In the genomic region with DNA sequence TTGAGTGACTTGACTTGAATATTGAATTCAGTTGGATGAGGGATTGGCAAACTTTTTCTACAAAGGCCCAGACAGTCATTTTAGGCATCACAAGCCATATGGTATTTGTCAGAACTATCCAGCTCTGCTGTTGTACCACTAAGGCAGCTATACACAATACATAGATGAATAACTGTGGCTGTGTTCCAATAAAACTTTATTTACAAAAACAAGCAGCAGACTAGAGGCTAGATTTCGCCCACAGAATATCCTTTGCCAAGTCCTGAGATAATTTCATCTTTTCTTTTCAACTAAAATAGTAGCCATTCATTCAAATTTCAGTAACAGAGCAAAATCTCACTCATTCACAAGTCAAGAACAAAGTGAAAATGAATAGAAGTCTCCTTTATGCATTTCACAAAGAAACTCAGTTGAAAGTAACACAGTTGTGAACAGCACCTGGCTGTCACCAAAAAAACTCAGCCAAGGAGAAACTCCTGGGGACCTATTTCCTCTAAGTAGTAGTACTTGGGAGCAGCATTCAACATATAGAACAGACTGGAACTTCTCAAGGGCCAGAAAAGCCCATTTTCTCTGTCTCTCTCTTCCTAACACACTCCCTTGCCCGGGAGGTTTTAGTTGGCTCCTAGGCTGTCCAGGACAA, we compare ENCODE assay signal across 17 cellular contexts. TPM values are rescaled to one million over a fixed set of nuclear protein-coding genes. Genes with fewer than 3 reads are reported as not detected.
A peak's percentile ranks its signal among the peaks of the same experiment; 100 is the strongest.
DNase-seq lines count a peak whose midpoint lies in the region; ATAC-seq lines count a peak whose summit lies in the region.
"Had no signal": no experiment of that assay in that cellular context is flagged by ENCODE, and none has a peak within 500 bp of the region (broad histone marks: within the 10 kb centered on the region; RNA-seq: fewer than 3 reads in every experiment).

No MANE protein-coding gene starts in this region.

- H3K27ac Mint-ChIP-seq in activated naive CD8-positive, alpha-beta T cell treated with anti-CD3 and anti-CD28 coated beads, Interleukin-2, amount 50 U/mL, for 24 hours: peak overlapping the region; percentile 32
- no peak overlapping the region for H3K27ac Mint-ChIP-seq in activated naive CD8-positive, alpha-beta T cell treated with anti-CD3 and anti-CD28 coated beads for 36 hours
- peak overlapping the region; percentile 70 for H3K27ac Mint-ChIP-seq in stimulated activated naive B cell treated with anti-CD40 and anti-IgM and Interleukin-4, amounts not matched to agents 10 μg/mL and 1 μg/mL and 100 μg/mL, for 72 hours
- H3K27ac Mint-ChIP-seq: activated CD8-positive, alpha-beta T cell treated with anti-CD3 and anti-CD28 coated beads, Interleukin-2, amount 10 ng/mL, durations not matched to agents 7 days and 5 days; T-helper 1 cell treated with Interleukin-12 subunit alpha and Interleukin-12 subunit beta and Interleukin-4 antibody, amounts not matched to agents 30 μg/mL and 1 μg/mL, for 36 hours had no signal

- no peak overlapping the region for H3K4me3 Mint-ChIP-seq in activated naive CD8-positive, alpha-beta T cell treated with anti-CD3 and anti-CD28 coated beads, Interleukin-2, amount 50 U/mL, for 24 hours
- no peak overlapping the region for H3K4me3 Mint-ChIP-seq in activated naive CD8-positive, alpha-beta T cell treated with anti-CD3 and anti-CD28 coated beads for 36 hours
- H3K4me3 Mint-ChIP-seq in stimulated activated naive B cell treated with anti-CD40 and anti-IgM and Interleukin-4, amounts not matched to agents 10 μg/mL and 1 μg/mL and 100 μg/mL, for 72 hours: peak overlapping the region; percentile 16 to 60
- H3K4me3 Mint-ChIP-seq: activated CD8-positive, alpha-beta T cell treated with anti-CD3 and anti-CD28 coated beads, Interleukin-2, amount 10 ng/mL, durations not matched to agents 7 days and 5 days; activated T-cell treated with anti-CD3 and anti-CD28 coated beads, Interleukin-2, amount 50 U/mL, for 4 hours; T-helper 1 cell treated with Interleukin-12 subunit alpha and Interleukin-12 subunit beta and Interleukin-4 antibody, amounts not matched to agents 30 μg/mL and 1 μg/mL, for 36 hours had no signal

- H3K27me3 Mint-ChIP-seq in activated naive CD8-positive, alpha-beta T cell treated with anti-CD3 and anti-CD28 coated beads, Interleukin-2, amount 50 U/mL, for 24 hours: no peaks in the 10 kb centered on the region
- no peaks in the 10 kb centered on the region for H3K27me3 Mint-ChIP-seq in activated naive CD8-positive, alpha-beta T cell treated with anti-CD3 and anti-CD28 coated beads for 36 hours
- H3K27me3 Mint-ChIP-seq in stimulated activated naive B cell treated with anti-CD40 and anti-IgM and Interleukin-4, amounts not matched to agents 10 μg/mL and 1 μg/mL and 100 μg/mL, for 72 hours: no peaks in the 10 kb centered on the region

- peaks cover 6% of the 10 kb centered on the region for H3K36me3 Mint-ChIP-seq in activated naive CD8-positive, alpha-beta T cell treated with anti-CD3 and anti-CD28 coated beads, Interleukin-2, amount 50 U/mL, for 24 hours (ENCODE audit: low read depth)
- H3K36me3 Mint-ChIP-seq in activated naive CD8-positive, alpha-beta T cell treated with anti-CD3 and anti-CD28 coated beads for 36 hours: peaks cover 11% of the 10 kb centered on the region
- H3K36me3 Mint-ChIP-seq in stimulated activated naive B cell treated with anti-CD40 and anti-IgM and Interleukin-4, amounts not matched to agents 10 μg/mL and 1 μg/mL and 100 μg/mL, for 72 hours: peaks cover 15 to 36% of the 10 kb centered on the region in 2 donors

- peaks cover 28% of the 10 kb centered on the region for H3K4me1 Mint-ChIP-seq in activated naive CD8-positive, alpha-beta T cell treated with anti-CD3 and anti-CD28 coated beads, Interleukin-2, amount 50 U/mL, for 24 hours
- H3K4me1 Mint-ChIP-seq in activated naive CD8-positive, alpha-beta T cell treated with anti-CD3 and anti-CD28 coated beads for 36 hours: peaks cover 26% of the 10 kb centered on the region
- H3K4me1 Mint-ChIP-seq in stimulated activated naive B cell treated with anti-CD40 and anti-IgM and Interleukin-4, amounts not matched to agents 10 μg/mL and 1 μg/mL and 100 μg/mL, for 72 hours: peaks cover 38 to 79% of the 10 kb centered on the region in 2 donors

- H3K9me3 Mint-ChIP-seq in activated naive CD8-positive, alpha-beta T cell treated with anti-CD3 and anti-CD28 coated beads, Interleukin-2, amount 50 U/mL, for 24 hours: peaks cover 10% of the 10 kb centered on the region
- peaks cover 12% of the 10 kb centered on the region for H3K9me3 Mint-ChIP-seq in activated naive CD8-positive, alpha-beta T cell treated with anti-CD3 and anti-CD28 coated beads for 36 hours
- peaks cover 9 to 10% of the 10 kb centered on the region in 2 donors for H3K9me3 Mint-ChIP-seq in stimulated activated naive B cell treated with anti-CD40 and anti-IgM and Interleukin-4, amounts not matched to agents 10 μg/mL and 1 μg/mL and 100 μg/mL, for 72 hours

- ATAC-seq in activated naive CD8-positive, alpha-beta T cell treated with anti-CD3 and anti-CD28 coated beads, Interleukin-2, amount 50 U/mL, for 24 hours: no peak
- peak; percentile 31 for ATAC-seq in HG02973 (IDR thresholded peaks at IDR 0.05; ENCODE audit: unreplicated experiment)
- ATAC-seq in stimulated activated naive B cell treated with anti-CD40 and anti-IgM and Interleukin-4, amounts not matched to agents 10 μg/mL and 1 μg/mL and 100 μg/mL, for 72 hours (replicated peaks): no peak
- ATAC-seq in HG03342 (IDR thresholded peaks at IDR 0.05; ENCODE audit: unreplicated experiment): no peak
- ATAC-seq: activated CD8-positive, alpha-beta T cell treated with anti-CD3 and anti-CD28 coated beads, Interleukin-2, amount 10 ng/mL, durations not matched to agents 7 days and 5 days; Right ventricle myocardium inferior had no signal

- no peak for DNase-seq in activated naive CD8-positive, alpha-beta T cell treated with anti-CD3 and anti-CD28 coated beads, Interleukin-2, amount 50 U/mL, for 24 hours
- DNase-seq in activated naive CD8-positive, alpha-beta T cell treated with anti-CD3 and anti-CD28 coated beads for 36 hours: no peak
- DNase-seq in RPMI8226: peak; percentile 32
- no peak for DNase-seq in stimulated activated naive B cell treated with anti-CD40 and anti-IgM and Interleukin-4, amounts not matched to agents 10 μg/mL and 1 μg/mL and 100 μg/mL, for 72 hours
- DNase-seq in NCI-H2196 (lab: John Stamatoyannopoulos, UW; ENCODE audit: unreplicated experiment): no peak
- DNase-seq in HuH-7 (ENCODE audit: low spot score): no peak
- DNase-seq: activated CD8-positive, alpha-beta T cell treated with anti-CD3 and anti-CD28 coated beads, Interleukin-2, amount 10 ng/mL, durations not matched to agents 7 days and 5 days; activated T-cell treated with anti-CD3 and anti-CD28 coated beads, Interleukin-2, amount 50 U/mL, for 4 hours; mesendoderm; NCI-H2029; NCI-H446 treated with DMSO at 0.1 percent for 48 hours; small intestine; stimulated activated CD4-positive, alpha-beta T cell treated with anti-CD3 and anti-CD28 coated beads, Interleukin-4, amount 100 ng/mL, for 1 hour had no signal

RNA-seq across cellular contexts. Expression of a gene that starts 56.3 kb away (rescaled TPM):
- 1 to 10 TPM; 5.4 to 5.5 TPM for total RNA-seq in activated naive CD8-positive, alpha-beta T cell treated with anti-CD3 and anti-CD28 coated beads for 36 hours

RNA-seq across cellular contexts. Expression of a gene that starts 56.8 kb away (rescaled TPM):
- total RNA-seq in activated naive CD8-positive, alpha-beta T cell treated with anti-CD3 and anti-CD28 coated beads for 36 hours: under 1 TPM; 0.34 to 0.37 TPM
- total RNA-seq: activated CD8-positive, alpha-beta T cell treated with anti-CD3 and anti-CD28 coated beads, Interleukin-2, amount 10 ng/mL, durations not matched to agents 7 days and 5 days had no signal

Comparison
In these comparisons a context has a peak if more than half of its experiments do, and no peak if none do; other contexts are left out.
1. H3K4me3 Mint-ChIP-seq: peak in stimulated activated naive B cell treated with anti-CD40 and anti-IgM and Interleukin-4, amounts not matched to agents 10 μg/mL and 1 μg/mL and 100 μg/mL, for 72 hours (2 of 2); none in activated naive CD8-positive, alpha-beta T cell treated with anti-CD3 and anti-CD28 coated beads, Interleukin-2, amount 50 U/mL, for 24 hours (single experiment) and activated naive CD8-positive, alpha-beta T cell treated with anti-CD3 and anti-CD28 coated beads for 36 hours (single experiment).